17 cellular contexts compared by ENCODE assay signal in the genomic region with DNA sequence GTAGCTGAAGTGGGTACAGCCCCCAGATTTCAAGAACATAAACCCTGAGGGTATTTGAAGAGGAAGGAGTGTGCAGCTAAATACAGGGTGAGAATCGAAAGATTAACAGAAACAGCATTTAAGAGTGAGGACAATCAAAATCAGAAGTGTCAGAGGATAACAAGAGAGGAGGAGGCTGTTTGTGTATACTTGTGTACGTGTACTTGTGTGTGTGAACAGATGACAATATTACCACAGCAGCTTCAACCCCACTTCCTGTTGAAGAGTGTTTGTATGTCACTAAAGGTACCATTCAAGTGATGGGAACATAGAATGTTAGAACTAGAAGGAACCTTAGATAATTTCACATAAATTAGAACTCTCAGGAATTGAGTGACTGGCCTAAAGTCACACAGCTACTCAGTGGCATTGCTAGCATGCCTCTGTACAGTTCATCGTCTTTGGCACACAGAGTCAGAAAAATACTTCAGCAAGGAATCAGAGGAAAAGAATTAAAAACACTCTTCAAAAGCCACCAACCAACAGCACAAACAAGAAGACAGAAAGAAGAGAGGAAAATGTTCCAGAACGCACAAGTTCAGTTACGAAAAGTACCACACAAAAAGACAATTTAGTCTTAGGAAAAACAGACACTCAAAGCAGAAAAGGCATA.
DNase-seq lines count a peak whose midpoint lies in the region; ATAC-seq and TF ChIP-seq lines count a peak whose summit lies in the region.
"Had no signal": no experiment of that assay in that cellular context is flagged by ENCODE, and none has a peak within 500 bp of the region (broad histone marks: within the 10 kb centered on the region; RNA-seq: fewer than 3 reads in every experiment).

No MANE protein-coding gene starts in this region.

- H3K27me3 ChIP-seq in right cardiac atrium (ENCODE audit: control insufficient read depth, insufficient read depth): no peaks in the 10 kb centered on the region
- H3K27me3 ChIP-seq: heart left ventricle, pancreas, spleen had no signal

- DNase-seq in AG08395 (ENCODE audit: low spot score): peak; percentile 81
- DNase-seq in GM03348 (ENCODE audit: low spot score): peak; percentile 79
- no peak for DNase-seq in activated naive CD8-positive, alpha-beta T cell treated with anti-CD3 and anti-CD28 coated beads for 36 hours
- DNase-seq in fibroblast of the aortic adventitia (ENCODE audit: low read depth): peak; percentile 41
- DNase-seq in NCI-H2196 treated with DMSO at 0.1 percent for 48 hours (lab: John Stamatoyannopoulos, UW; ENCODE audit: unreplicated experiment): no peak
- DNase-seq in NCI-H146 (lab: John Stamatoyannopoulos, UW): no peak
- DNase-seq in right cardiac atrium: no peak
- DNase-seq: AML-193, endodermal cell, heart left ventricle, kidney glomerular epithelial cell, NCI-H2081 treated with DMSO at 0.1 percent for 48 hours, NCI-H774, pancreas, RPMI8226, spleen had no signal

- no peaks in the 10 kb centered on the region for H3K4me1 ChIP-seq in right cardiac atrium (ENCODE audit: control insufficient read depth, insufficient read depth, low read length)
- H3K4me1 ChIP-seq: heart left ventricle, pancreas, spleen had no signal

- H3K4me3 ChIP-seq in fibroblast of the aortic adventitia (ENCODE audit: low read depth, low read length) (no peak overlapping the region), right cardiac atrium (ENCODE audit: low read length) (no peak overlapping the region)
- H3K4me3 ChIP-seq: heart left ventricle, pancreas, spleen had no signal

- no peak for TF ChIP-seq CTCF in fibroblast of the aortic adventitia (IDR thresholded peaks at IDR 0.05; ENCODE audit: insufficient read depth, low read length)

- ATAC-seq in right cardiac atrium (no peak), HG02840 (IDR thresholded peaks at IDR 0.05; ENCODE audit: low FRiP score, unreplicated experiment) (no peak)
- ATAC-seq: heart left ventricle, pancreas had no signal

- no peak overlapping the region for H3K4me3 Mint-ChIP-seq in activated naive CD8-positive, alpha-beta T cell treated with anti-CD3 and anti-CD28 coated beads for 36 hours
- H3K4me3 Mint-ChIP-seq: endodermal cell had no signal

- H3K9me3 ChIP-seq in right cardiac atrium (ENCODE audit: control insufficient read depth, low read length): no peaks in the 10 kb centered on the region
- H3K9me3 ChIP-seq: pancreas had no signal

- WGBS in right cardiac atrium: 86% methylated on average over 5 of the region's 5 CpGs

- peaks cover 25% of the 10 kb centered on the region for H3K4me1 Mint-ChIP-seq in activated naive CD8-positive, alpha-beta T cell treated with anti-CD3 and anti-CD28 coated beads for 36 hours
- H3K4me1 Mint-ChIP-seq: endodermal cell had no signal

- H3K36me3 Mint-ChIP-seq in activated naive CD8-positive, alpha-beta T cell treated with anti-CD3 and anti-CD28 coated beads for 36 hours: peaks cover 13% of the 10 kb centered on the region

- H3K27me3 Mint-ChIP-seq in activated naive CD8-positive, alpha-beta T cell treated with anti-CD3 and anti-CD28 coated beads for 36 hours: no peaks in the 10 kb centered on the region

- H3K27ac ChIP-seq in right cardiac atrium (ENCODE audit: low read length): no peak overlapping the region
- H3K27ac ChIP-seq: heart left ventricle, pancreas had no signal

- peaks cover 16% of the 10 kb centered on the region for H3K9me3 Mint-ChIP-seq in activated naive CD8-positive, alpha-beta T cell treated with anti-CD3 and anti-CD28 coated beads for 36 hours

- intact Hi-C loops in right cardiac atrium (cut with DNase I): no loop called here

- H3K27ac Mint-ChIP-seq in activated naive CD8-positive, alpha-beta T cell treated with anti-CD3 and anti-CD28 coated beads for 36 hours: peak overlapping the region; percentile 0
- H3K27ac Mint-ChIP-seq: endodermal cell had no signal

Comparison
In these comparisons a context has a peak if more than half of its experiments do, and no peak if none do; other contexts are left out.
1. DNase-seq: peak in AG08395 (single experiment), GM03348 (single experiment) and fibroblast of the aortic adventitia (single experiment); none in activated naive CD8-positive, alpha-beta T cell treated with anti-CD3 and anti-CD28 coated beads for 36 hours (single experiment), NCI-H2196 treated with DMSO at 0.1 percent for 48 hours (single experiment), NCI-H146 (single experiment) and right cardiac atrium (0 of 3).